Comparison of ENCODE assay signal across 18 cellular contexts in genomic region chr18:8329186-8329771, GRCh38.
A peak's percentile ranks its signal among the peaks of the same experiment; 100 is the strongest.
DNase-seq lines count a peak whose midpoint lies in the region; ATAC-seq, FAIRE-seq and TF ChIP-seq lines count a peak whose summit lies in the region.
"Had no signal": no experiment of that assay in that cellular context is flagged by ENCODE, and none has a peak within 500 bp of the region (broad histone marks: within the 10 kb centered on the region; RNA-seq: fewer than 3 reads in every experiment).

No MANE protein-coding gene starts in this region.

- ATAC-seq in HepG2, result peak; percentile 59; the same call in 2 of the 3 replicates
- ATAC-seq in right lobe of liver, result no peak
- no peak for ATAC-seq in GM21528 (IDR thresholded peaks at IDR 0.05; ENCODE audit: low FRiP score, unreplicated experiment)
- ATAC-seq: K562 had no signal

- no peak overlapping the region for H2AFZ ChIP-seq in HepG2 (ENCODE audit: low read length)
- no peak overlapping the region for H2AFZ ChIP-seq in MM.1S (ENCODE audit: low read length)

- H3K9me3 ChIP-seq in HepG2 (ENCODE audit: low read length) (no peaks in the 10 kb centered on the region), right lobe of liver (no peaks in the 10 kb centered on the region), MM.1S (replicated peaks; ENCODE audit: insufficient read depth, low read length) (no peaks in the 10 kb centered on the region)
- H3K9me3 ChIP-seq: transverse colon had no signal

- in situ Hi-C loops in HepG2 (cut with HindIII; ENCODE audit: extremely low pct_ligation_motif_present, low pct_unique_long_range_greater_than_20kb), result no loop called here

- no peak overlapping the region for H3K9ac ChIP-seq in HepG2 (ENCODE audit: insufficient read depth, low read depth, low read length)
- H3K9ac ChIP-seq in MM.1S (ENCODE audit: low read length), result no peak overlapping the region

- no peaks in the 10 kb centered on the region for H3K9me2 ChIP-seq in MM.1S (replicated peaks; ENCODE audit: insufficient read depth, low read length)

- no TSS peak for BruUV-seq in HepG2 (replicated peaks; lab: Mats Ljungman, UMichigan)

- H3K79me2 ChIP-seq in HepG2 (ENCODE audit: insufficient read depth, low read length) (no peaks in the 10 kb centered on the region), MM.1S (ENCODE audit: low read length) (no peaks in the 10 kb centered on the region)

- CTCF ChIA-PET in HepG2 (lab: Yijun Ruan, JAX; ENCODE audit: low intra/inter-chr PET ratio, low total read pairs), result no interaction called here

- no peak overlapping the region for H3K4me2 ChIP-seq in HepG2 (ENCODE audit: low read depth, low read length)
- H3K4me2 ChIP-seq in MM.1S (ENCODE audit: low read depth, low read length), result no peak overlapping the region

- TF ChIP-seq EP300 in HepG2 (IDR thresholded peaks at IDR 0.05; ENCODE audit: low read depth in 2 of 2, low read length in 2 of 2), result no peak
- TF ChIP-seq EP300 in HepG2 (CRISPR knock-in tag; IDR thresholded peaks at IDR 0.05; ENCODE audit: borderline replicate concordance), result no peak

- TF ChIP-seq CTCF in HepG2 (CRISPR knock-in tag; IDR thresholded peaks at IDR 0.05) (no peak), right lobe of liver (IDR thresholded peaks at IDR 0.05) (no peak), fibroblast of pulmonary artery (IDR thresholded peaks at IDR 0.05; ENCODE audit: low read length, missing control alignments) (no peak), MM.1S (IDR thresholded peaks at IDR 0.05; ENCODE audit: low read length) (no peak)

- 50% methylated on average over 5 of the region's 5 CpGs for WGBS in HepG2 (ENCODE audit: low lambda C conversion rate)
- 59% methylated on average over 5 of the region's 5 CpGs for WGBS in right lobe of liver (ENCODE audit: insufficient coverage, low coverage, low lambda C conversion rate, missing lambda C conversion rate)

- TF ChIP-seq POLR2A in HepG2 (IDR thresholded peaks at IDR 0.05; ENCODE audit: insufficient read depth in 1 of 2, low read depth in 2 of 2, low read length in 2 of 2), result no peak
- TF ChIP-seq POLR2A in right lobe of liver (IDR thresholded peaks at IDR 0.05), result no peak

- H3K27ac ChIP-seq in HepG2 (ENCODE audit: extremely low read length, insufficient read depth, low read length) (no peak overlapping the region), right lobe of liver (no peak overlapping the region), MM.1S (ENCODE audit: low read length) (no peak overlapping the region)
- H3K27ac ChIP-seq: C4-2B, dorsolateral prefrontal cortex, transverse colon had no signal

- H4K20me1 ChIP-seq in HepG2 (ENCODE audit: insufficient read depth, low read length) (no peaks in the 10 kb centered on the region), MM.1S (ENCODE audit: insufficient read depth, low read length) (no peaks in the 10 kb centered on the region)

- FAIRE-seq in HepG2 (lab: Jason Lieb, UNC), result no peak
- FAIRE-seq: K562 had no signal

- no peak for TF ChIP-seq RAD21 in HepG2 (CRISPR knock-in tag; IDR thresholded peaks at IDR 0.05)

- DNase-seq in HepG2 (ENCODE audit: low spot score) (peak; percentile 62), right lobe of liver (no peak), NCI-H69 (lab: John Stamatoyannopoulos, UW) (peak; percentile 67), fibroblast of pulmonary artery (ENCODE audit: low read depth) (peak; percentile 64), SHP77 treated with DMSO at 0.1 percent for 48 hours (lab: John Stamatoyannopoulos, UW) (no peak), MM.1S (no peak), NCI-H1105 treated with DMSO at 0.1 percent for 48 hours (lab: John Stamatoyannopoulos, UW) (no peak)
- DNase-seq: activated CD4-positive, alpha-beta T cell treated with anti-CD3 and anti-CD28 coated beads, Interleukin-2, amount 50 U/mL, for 4 hours; activated gamma-delta T cell treated with Interleukin-2 at 50 U/mL for 16 hours; dorsolateral prefrontal cortex; hippocampal formation; mesendoderm; NCI-H82; posterior cingulate gyrus; transverse colon had no signal

- peaks cover 13% of the 10 kb centered on the region for H3K4me1 ChIP-seq in HepG2 (ENCODE audit: insufficient read depth, low read length)
- peaks cover 0 to 5% (median 0%) of the 10 kb centered on the region in 4 donors for H3K4me1 ChIP-seq in right lobe of liver
- H3K4me1 ChIP-seq in MM.1S (ENCODE audit: low read length), result no peaks in the 10 kb centered on the region

- intact Hi-C loops in HepG2 (cut with micrococcal nuclease; ENCODE audit: unreplicated experiment), result no loop called here
- intact Hi-C loops in right lobe of liver (cut with DNase I), result no loop called here

- H3K4me3 ChIP-seq in HepG2 (replicated peaks in 1 of 3; ENCODE audit: insufficient read depth in 1 of 3, low read depth in 2 of 3, low read length in 3 of 3) (no peak overlapping the region), right lobe of liver (no peak overlapping the region), fibroblast of pulmonary artery (replicated peaks; ENCODE audit: low read depth, low read length) (no peak overlapping the region), MM.1S (ENCODE audit: low read length) (no peak overlapping the region)
- H3K4me3 ChIP-seq: dorsolateral prefrontal cortex, K562, transverse colon had no signal

- no peaks in the 10 kb centered on the region for H3F3A ChIP-seq in MM.1S (ENCODE audit: insufficient read depth, low read length)

- H3K36me3 ChIP-seq in HepG2 (replicated peaks in 1 of 2; ENCODE audit: control insufficient read depth in 1 of 2, insufficient read depth in 2 of 2, low read length in 2 of 2) (no peaks in the 10 kb centered on the region; a peak in 1 of 5 replicates), right lobe of liver (no peaks in the 10 kb centered on the region), MM.1S (replicated peaks; ENCODE audit: insufficient read depth, low read length) (no peaks in the 10 kb centered on the region)
- H3K36me3 ChIP-seq: transverse colon had no signal

- H3K27me3 ChIP-seq in HepG2 (ENCODE audit: control insufficient read depth in 1 of 2, insufficient read depth in 2 of 2, low read length in 2 of 2) (no peaks in the 10 kb centered on the region), right lobe of liver (no peaks in the 10 kb centered on the region), MM.1S (replicated peaks; ENCODE audit: insufficient read depth, low read length) (no peaks in the 10 kb centered on the region)
- H3K27me3 ChIP-seq: dorsolateral prefrontal cortex, transverse colon had no signal

- POLR2A ChIA-PET in HepG2 (lab: Yijun Ruan, JAX), result interaction anchor here (1.0 kb wide), 1 partner anchor 12 kb away, joined by 3 read pairs; no protein-coding TSS in a partner anchor

TF ChIP-seq in HepG2, 621 proteins besides CTCF, POLR2A, EP300 and RAD21 (continues in another document):
- TF ChIP-seq TCF12 (IDR thresholded peaks at IDR 0.05) (no peak), TCF12 (CRISPR knock-in tag; IDR thresholded peaks at IDR 0.05) (no peak), HNRNPH1 (optimal IDR thresholded peaks at IDR 0.05; ENCODE audit: low read depth, low read length) (no peak), ZSCAN22 (CRISPR knock-in tag; IDR thresholded peaks at IDR 0.05) (no peak), HNF4G (IDR thresholded peaks at IDR 0.05; ENCODE audit: borderline replicate concordance, low read depth, low read length) (no peak), HNF4G (CRISPR knock-in tag; IDR thresholded peaks at IDR 0.05; ENCODE audit: borderline replicate concordance, low read depth) (no peak), SSRP1 (CRISPR knock-in tag; IDR thresholded peaks at IDR 0.05) (no peak), ZNF570 (CRISPR knock-in tag; IDR thresholded peaks at IDR 0.05; ENCODE audit: borderline replicate concordance) (no peak), RARA (CRISPR knock-in tag; IDR thresholded peaks at IDR 0.05) (peak; percentile 36; the same call in 1 of the 2 replicates), DR1 (CRISPR knock-in tag; IDR thresholded peaks at IDR 0.05) (no peak), ZBTB21 (CRISPR knock-in tag; IDR thresholded peaks at IDR 0.05) (0 out of 2 replicates have a peak, but pooled peaks have one; percentile 61), NR2F1 (CRISPR knock-in tag; IDR thresholded peaks at IDR 0.05) (peak in 1 of 2 experiments; percentile 46; a peak in 1 of 4 replicates)
- TF ChIP-seq, protein P1, sequence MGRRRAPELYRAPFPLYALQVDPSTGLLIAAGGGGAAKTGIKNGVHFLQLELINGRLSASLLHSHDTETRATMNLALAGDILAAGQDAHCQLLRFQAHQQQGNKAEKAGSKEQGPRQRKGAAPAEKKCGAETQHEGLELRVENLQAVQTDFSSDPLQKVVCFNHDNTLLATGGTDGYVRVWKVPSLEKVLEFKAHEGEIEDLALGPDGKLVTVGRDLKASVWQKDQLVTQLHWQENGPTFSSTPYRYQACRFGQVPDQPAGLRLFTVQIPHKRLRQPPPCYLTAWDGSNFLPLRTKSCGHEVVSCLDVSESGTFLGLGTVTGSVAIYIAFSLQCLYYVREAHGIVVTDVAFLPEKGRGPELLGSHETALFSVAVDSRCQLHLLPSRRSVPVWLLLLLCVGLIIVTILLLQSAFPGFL (CRISPR knock-in tag; IDR thresholded peaks at IDR 0.05), result no peak

Comparison
In these comparisons a context has a peak if more than half of its experiments do, and no peak if none do; other contexts are left out.
1. DNase-seq: peak in HepG2 (single experiment), NCI-H69 (single experiment) and fibroblast of pulmonary artery (single experiment); none in right lobe of liver (0 of 3), SHP77 treated with DMSO at 0.1 percent for 48 hours (single experiment), MM.1S (single experiment) and NCI-H1105 treated with DMSO at 0.1 percent for 48 hours (single experiment).